Comparison of ENCODE assay signal across 9 cellular contexts in genomic region chr11:118152020-118152551, GRCh38. TPM values are rescaled to one million over a fixed set of nuclear protein-coding genes. Genes with fewer than 3 reads are reported as not detected.
A peak's percentile ranks its signal among the peaks of the same experiment; 100 is the strongest.
DNase-seq lines count a peak whose midpoint lies in the region; ATAC-seq, FAIRE-seq and TF ChIP-seq lines count a peak whose summit lies in the region.
"Had no signal": no experiment of that assay in that cellular context is flagged by ENCODE, and none has a peak within 500 bp of the region (broad histone marks: within the 10 kb centered on the region; RNA-seq: fewer than 3 reads in every experiment).

No MANE protein-coding gene starts in this region.

- peak overlapping the region; percentile 46 for H3K4me3 Mint-ChIP-seq in activated CD4-positive, alpha-beta T cell treated with anti-CD3 and anti-CD28 coated beads, Interleukin-2, amount 10 ng/mL, durations not matched to agents 7 days and 5 days
- peak overlapping the region; percentile 67 for H3K4me3 Mint-ChIP-seq in astrocyte (ENCODE audit: unreplicated experiment)

- H3K9ac ChIP-seq in astrocyte (ENCODE audit: low read length) (peak overlapping the region; percentile 27), kidney (ENCODE audit: low read length in 2 of 2) (no peak overlapping the region)

- no peaks in the 10 kb centered on the region for H3K79me2 ChIP-seq in astrocyte (ENCODE audit: insufficient read depth, low read length)

- FAIRE-seq in astrocyte (lab: Jason Lieb, UNC) (no peak), kidney (lab: Jason Lieb, UNC) (no peak)

- CTCF ChIA-PET in activated CD4-positive, alpha-beta T cell treated with anti-CD3 and anti-CD28 coated beads, Interleukin-2, amount 10 ng/mL, durations not matched to agents 7 days and 5 days (lab: Charles Lee) = no interaction called here

- H3K27me3 ChIP-seq in astrocyte (ENCODE audit: insufficient read depth, low read length) = peaks cover 52% of the 10 kb centered on the region
- peaks cover 12% of the 10 kb centered on the region for H3K27me3 ChIP-seq in thoracic aorta (replicated peaks; ENCODE audit: insufficient read depth)

- no peak for DNase-seq in activated CD4-positive, alpha-beta T cell treated with anti-CD3 and anti-CD28 coated beads, Interleukin-2, amount 10 ng/mL, durations not matched to agents 7 days and 5 days
- DNase-seq in activated CD4-positive, alpha-beta T cell treated with anti-CD3 and anti-CD28 coated beads for 48 hours = no peak
- no peak for DNase-seq in astrocyte (ENCODE audit: low read depth)
- DNase-seq in kidney = peak; percentile 60
- DNase-seq in thoracic aorta (ENCODE audit: low spot score) = no peak
- no peak for DNase-seq in Kasumi-1 (lab: John Stamatoyannopoulos, UW)
- DNase-seq in iPS-NIHi11 (ENCODE audit: low spot score) = no peak
- DNase-seq in NOMO-1 treated with DMSO at 0.1 percent for 48 hours (lab: John Stamatoyannopoulos, UW; ENCODE audit: unreplicated experiment) = no peak

- peaks cover 15% of the 10 kb centered on the region for H3K4me1 Mint-ChIP-seq in activated CD4-positive, alpha-beta T cell treated with anti-CD3 and anti-CD28 coated beads, Interleukin-2, amount 10 ng/mL, durations not matched to agents 7 days and 5 days
- no peaks in the 10 kb centered on the region for H3K4me1 Mint-ChIP-seq in astrocyte (ENCODE audit: low read depth, unreplicated experiment)

- H3K4me2 ChIP-seq in astrocyte (ENCODE audit: low read length) = peak overlapping the region; percentile 90

- H4K20me1 ChIP-seq in astrocyte (ENCODE audit: insufficient read depth, low read length) = no peaks in the 10 kb centered on the region

- H3K36me3 ChIP-seq in astrocyte (ENCODE audit: insufficient read depth, low read length) = no peaks in the 10 kb centered on the region
- no peaks in the 10 kb centered on the region for H3K36me3 ChIP-seq in kidney (ENCODE audit: control insufficient read depth in 1 of 2, insufficient read depth in 2 of 2, low read length in 2 of 2)
- H3K36me3 ChIP-seq in thoracic aorta = no peaks in the 10 kb centered on the region

- H3K4me3 ChIP-seq in astrocyte (ENCODE audit: insufficient read depth, low read depth, low read length) (peak overlapping the region; percentile 52), kidney (ENCODE audit: low read length in 2 of 2) (peak overlapping the region; percentile 33 to 51), thoracic aorta (peak overlapping the region; percentile 78)

- peaks cover 87% of the 10 kb centered on the region for H3K27me3 Mint-ChIP-seq in activated CD4-positive, alpha-beta T cell treated with anti-CD3 and anti-CD28 coated beads, Interleukin-2, amount 10 ng/mL, durations not matched to agents 7 days and 5 days
- H3K27me3 Mint-ChIP-seq in astrocyte (ENCODE audit: low read depth, unreplicated experiment) = peaks cover 87% of the 10 kb centered on the region

- ATAC-seq in thoracic aorta (ENCODE audit: insufficient number of reproducible peaks, low FRiP score, low read depth) = no peak

- H3K36me3 Mint-ChIP-seq in activated CD4-positive, alpha-beta T cell treated with anti-CD3 and anti-CD28 coated beads, Interleukin-2, amount 10 ng/mL, durations not matched to agents 7 days and 5 days (ENCODE audit: low read depth) = peaks cover 2% of the 10 kb centered on the region
- H3K36me3 Mint-ChIP-seq in astrocyte (ENCODE audit: low read depth, unreplicated experiment) = no peaks in the 10 kb centered on the region

- H3K27ac Mint-ChIP-seq in activated CD4-positive, alpha-beta T cell treated with anti-CD3 and anti-CD28 coated beads, Interleukin-2, amount 10 ng/mL, durations not matched to agents 7 days and 5 days = no peak overlapping the region
- no peak overlapping the region for H3K27ac Mint-ChIP-seq in astrocyte (ENCODE audit: unreplicated experiment)

- POLR2A ChIA-PET in activated CD4-positive, alpha-beta T cell treated with anti-CD3 and anti-CD28 coated beads, Interleukin-2, amount 10 ng/mL, durations not matched to agents 7 days and 5 days (lab: Charles Lee) = no interaction called here

- peak overlapping the region; percentile 71 for H2AFZ ChIP-seq in astrocyte (ENCODE audit: low read depth, low read length)

- intact Hi-C loops in kidney (cut with DNase I) = no loop called here

- no peak for TF ChIP-seq CTCF in astrocyte (IDR thresholded peaks at IDR 0.05; ENCODE audit: insufficient read depth, low read depth, low read length)
- TF ChIP-seq CTCF in kidney (IDR thresholded peaks at IDR 0.05; ENCODE audit: borderline replicate concordance, extremely low read depth, insufficient read depth) = no peak
- no peak for TF ChIP-seq CTCF in thoracic aorta (IDR thresholded peaks at IDR 0.05)

- no peak overlapping the region for H3K27ac ChIP-seq in astrocyte (ENCODE audit: low read depth, low read length)
- no peak overlapping the region for H3K27ac ChIP-seq in kidney (ENCODE audit: low read depth in 2 of 2, low read length in 2 of 2)
- no peak overlapping the region for H3K27ac ChIP-seq in thoracic aorta

- H3K9me3 ChIP-seq in astrocyte (ENCODE audit: insufficient read depth, low read depth, low read length) (no peaks in the 10 kb centered on the region), kidney (ENCODE audit: control insufficient read depth in 1 of 2, low read length in 2 of 2) (no peaks in the 10 kb centered on the region), thoracic aorta (no peaks in the 10 kb centered on the region)

- H3K4me1 ChIP-seq in astrocyte (ENCODE audit: insufficient read depth, low read length) (peaks cover 12% of the 10 kb centered on the region), kidney (ENCODE audit: control insufficient read depth in 1 of 2, insufficient read depth in 1 of 2, low read depth in 1 of 2, low read length in 2 of 2) (peaks cover 0 to 15% of the 10 kb centered on the region in 2 donors), thoracic aorta (ENCODE audit: control insufficient read depth in 1 of 2, low read depth in 2 of 2) (peaks cover 0 to 15% of the 10 kb centered on the region in 2 donors)

- no peaks in the 10 kb centered on the region for H3K9me3 Mint-ChIP-seq in activated CD4-positive, alpha-beta T cell treated with anti-CD3 and anti-CD28 coated beads, Interleukin-2, amount 10 ng/mL, durations not matched to agents 7 days and 5 days
- H3K9me3 Mint-ChIP-seq in astrocyte (ENCODE audit: unreplicated experiment) = no peaks in the 10 kb centered on the region

RNA-seq across cellular contexts. Expression of gene SCN4B, which starts 0.5 kb away (rescaled TPM):
- under 1 TPM in 1 of 2 experiments, not detected in 1; 0.10 TPM for total RNA-seq in activated CD4-positive, alpha-beta T cell treated with anti-CD3 and anti-CD28 coated beads, Interleukin-2, amount 10 ng/mL, durations not matched to agents 7 days and 5 days
- total RNA-seq in astrocyte = 0.31 and 0.89 TPM in 2 replicates
- 3.5 TPM for total RNA-seq in kidney
- 1.4 TPM for polyA plus RNA-seq in kidney (ENCODE audit: insufficient read depth, low read depth, low replicate concordance)
- total RNA-seq in thoracic aorta = 1 to 10 TPM; 2.0 to 2.4 TPM
- total RNA-seq: RPMI7951 had no signal

RNA-seq across cellular contexts. Expression of gene SCN2B, which starts 24.4 kb away (rescaled TPM):
- not detected for total RNA-seq in activated CD4-positive, alpha-beta T cell treated with anti-CD3 and anti-CD28 coated beads, Interleukin-2, amount 10 ng/mL, durations not matched to agents 7 days and 5 days
- total RNA-seq in astrocyte (0.18 and 0.29 TPM in 2 replicates), kidney (0.25 TPM), thoracic aorta (under 1 TPM in 1 of 2 donors, not detected in 1; 0.07 TPM)
- 0.54 TPM for polyA plus RNA-seq in kidney (ENCODE audit: insufficient read depth, low read depth, low replicate concordance)
- total RNA-seq: RPMI7951 had no signal
